In the genomic region with DNA sequence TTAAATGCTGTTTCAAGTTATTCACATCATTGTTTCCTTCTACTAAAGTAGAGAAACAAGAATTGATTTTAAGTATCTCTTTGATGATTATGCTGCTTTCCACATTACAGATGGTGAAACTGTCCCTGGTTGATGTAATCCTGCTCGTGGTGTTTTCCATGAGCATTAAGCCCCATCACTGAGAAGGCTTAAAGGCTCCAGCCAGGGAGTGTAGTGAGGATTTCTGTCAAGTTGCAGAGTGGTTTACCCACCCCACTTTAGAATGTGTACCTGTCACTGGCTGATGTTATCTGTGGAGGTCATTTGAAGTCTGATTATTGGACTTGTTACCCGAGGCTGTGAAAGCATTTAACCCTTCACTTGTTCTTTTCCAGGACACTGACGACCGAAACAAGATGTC, we compare ENCODE assay signal across 21 cellular contexts. TPM values are rescaled to one million over a fixed set of nuclear protein-coding genes. Genes with fewer than 3 reads are reported as not detected.
DNase-seq lines count a peak whose midpoint lies in the region; ATAC-seq and TF ChIP-seq lines count a peak whose summit lies in the region.
"Had no signal": no experiment of that assay in that cellular context is flagged by ENCODE, and none has a peak within 500 bp of the region (broad histone marks: within the 10 kb centered on the region; RNA-seq: fewer than 3 reads in every experiment).

No MANE protein-coding gene starts in this region.

- peaks cover 11% of the 10 kb centered on the region for H4K20me1 ChIP-seq in GM23338 (replicated peaks; ENCODE audit: insufficient read depth)

- H3K27ac ChIP-seq in GM23338 (ENCODE audit: low read depth), result 0 out of 2 replicates have a peak overlapping the region, but pooled peaks have one; percentile 12
- H3K27ac ChIP-seq: BLaER1 treated with 17β-estradiol and CSF1 and Interleukin-3, amounts not matched to agents 10 nM and 100 nM; left ventricle myocardium inferior had no signal

- H3K4me1 ChIP-seq in GM23338 (ENCODE audit: insufficient read depth), result no peaks in the 10 kb centered on the region; the same call in 1 of the 2 replicates
- H3K4me1 ChIP-seq: left ventricle myocardium inferior had no signal

- H3K4me3 ChIP-seq in GM23338, result no peak overlapping the region
- H3K4me3 ChIP-seq: BLaER1 treated with 17β-estradiol and CSF1 and Interleukin-3, amounts not matched to agents 10 nM and 100 nM; heart right ventricle; left ventricle myocardium inferior had no signal

- H3K79me2 ChIP-seq in GM23338 (replicated peaks; ENCODE audit: insufficient read depth), result no peaks in the 10 kb centered on the region

- peaks cover 6% of the 10 kb centered on the region for H3K4me1 Mint-ChIP-seq in activated T-cell treated with anti-CD3 and anti-CD28 coated beads, Interleukin-2, amount 50 U/mL, for 72 hours (ENCODE audit: low read depth)
- H3K4me1 Mint-ChIP-seq in GM23338 (no peaks in the 10 kb centered on the region), nephron progenitor cell (peaks cover 17% of the 10 kb centered on the region)
- H3K4me1 Mint-ChIP-seq: activated B cell treated with CpG ODN at 0.5 μM for 24 hours had no signal

- H3K36me3 ChIP-seq in GM23338 (ENCODE audit: insufficient read depth), result peaks cover 57% of the 10 kb centered on the region

- H2AFZ ChIP-seq in GM23338, result no peak overlapping the region

- TF ChIP-seq CTCF in GM23338 (conservative IDR thresholded peaks at IDR 0.05; ENCODE audit: low read depth in 2 of 2) (no peak), nephron progenitor cell (IDR thresholded peaks at IDR 0.05) (no peak)

- H3K27me3 Mint-ChIP-seq in activated T-cell treated with anti-CD3 and anti-CD28 coated beads, Interleukin-2, amount 50 U/mL, for 72 hours (ENCODE audit: low read depth), result no peaks in the 10 kb centered on the region
- peaks cover 6% of the 10 kb centered on the region for H3K27me3 Mint-ChIP-seq in GM23338 (ENCODE audit: insufficient read depth, low read depth, poor library complexity)
- no peaks in the 10 kb centered on the region for H3K27me3 Mint-ChIP-seq in nephron progenitor cell (ENCODE audit: low read depth, poor library complexity)
- H3K27me3 Mint-ChIP-seq: activated B cell treated with CpG ODN at 0.5 μM for 24 hours; natural killer cell treated with Interleukin-12 subunit alpha and Interleukin-12 subunit beta and Interleukin-15 and Interleukin-18, amount 100 ng/mL, for 72 hours had no signal

- H3K9me3 Mint-ChIP-seq in activated T-cell treated with anti-CD3 and anti-CD28 coated beads, Interleukin-2, amount 50 U/mL, for 72 hours, result no peaks in the 10 kb centered on the region
- no peaks in the 10 kb centered on the region; the same call in 2 of the 3 replicates for H3K9me3 Mint-ChIP-seq in GM23338
- no peaks in the 10 kb centered on the region for H3K9me3 Mint-ChIP-seq in nephron progenitor cell
- H3K9me3 Mint-ChIP-seq: activated B cell treated with CpG ODN at 0.5 μM for 24 hours; activated T-helper 1 cell treated with anti-CD3 and anti-CD28 coated beads, Interleukin-12 subunit alpha, Interleukin-12 subunit beta, Interleukin-2, Interleukin-4 antibody, amounts not matched to agents 30 ng/mL and 10 ng/mL and 1 ng/mL, durations not matched to agents 14 hours and 24 hours and 36 hours; natural killer cell treated with Interleukin-12 subunit alpha and Interleukin-12 subunit beta and Interleukin-15 and Interleukin-18, amount 100 ng/mL, for 72 hours had no signal

- DNase-seq in activated T-cell treated with anti-CD3 and anti-CD28 coated beads, Interleukin-2, amount 50 U/mL, for 72 hours, result no peak
- DNase-seq in activated T-cell treated with anti-CD3 and anti-CD28 coated beads, Interleukin-2, amount 50 U/mL, for 48 hours, result no peak
- no peak for DNase-seq in GM23338 (ENCODE audit: low spot score)
- peak; percentile 59 for DNase-seq in amniotic epithelial cell (ENCODE audit: low read depth)
- DNase-seq in nephron progenitor cell, result no peak
- DNase-seq in HuH-7.5 (ENCODE audit: low spot score), result no peak
- no peak for DNase-seq in NCI-H2029 treated with DMSO at 0.1 percent for 48 hours (lab: John Stamatoyannopoulos, UW)
- no peak for DNase-seq in GF-D8 (lab: John Stamatoyannopoulos, UW)
- DNase-seq: activated B cell treated with CpG ODN at 0.5 μM for 24 hours; activated CD8-positive, alpha-beta memory T cell treated with anti-CD3 and anti-CD28 coated beads for 24 hours; heart right ventricle; Kasumi-1; left ventricle myocardium inferior; NCI-H1694 treated with DMSO at 0.1 percent for 48 hours; NCI-H2227 treated with DMSO at 0.1 percent for 48 hours; NCI-H748 treated with DMSO at 0.1 percent for 48 hours; substantia nigra; T1000 had no signal

- ATAC-seq in activated T-cell treated with anti-CD3 and anti-CD28 coated beads, Interleukin-2, amount 50 U/mL, for 72 hours (replicated peaks in 1 of 2), result peak; percentile 15 to 41
- ATAC-seq in GM23338, result no peak
- ATAC-seq: heart right ventricle; natural killer cell treated with Interleukin-12 subunit alpha and Interleukin-12 subunit beta and Interleukin-15 and Interleukin-18, amount 100 ng/mL, for 72 hours had no signal

- no peak overlapping the region for H3K4me3 Mint-ChIP-seq in activated T-cell treated with anti-CD3 and anti-CD28 coated beads, Interleukin-2, amount 50 U/mL, for 72 hours
- H3K4me3 Mint-ChIP-seq in GM23338 (no peak overlapping the region), nephron progenitor cell (no peak overlapping the region)
- H3K4me3 Mint-ChIP-seq: activated B cell treated with CpG ODN at 0.5 μM for 24 hours; activated T-helper 1 cell treated with anti-CD3 and anti-CD28 coated beads, Interleukin-12 subunit alpha, Interleukin-12 subunit beta, Interleukin-2, Interleukin-4 antibody, amounts not matched to agents 30 ng/mL and 10 ng/mL and 1 ng/mL, durations not matched to agents 14 hours and 24 hours and 36 hours; natural killer cell treated with Interleukin-12 subunit alpha and Interleukin-12 subunit beta and Interleukin-15 and Interleukin-18, amount 100 ng/mL, for 72 hours had no signal

- peak overlapping the region; percentile 51 for H3K27ac Mint-ChIP-seq in activated T-cell treated with anti-CD3 and anti-CD28 coated beads, Interleukin-2, amount 50 U/mL, for 72 hours
- H3K27ac Mint-ChIP-seq in GM23338 (no peak overlapping the region), nephron progenitor cell (peak overlapping the region; percentile 68)
- H3K27ac Mint-ChIP-seq: activated B cell treated with CpG ODN at 0.5 μM for 24 hours; activated T-helper 1 cell treated with anti-CD3 and anti-CD28 coated beads, Interleukin-12 subunit alpha, Interleukin-12 subunit beta, Interleukin-2, Interleukin-4 antibody, amounts not matched to agents 30 ng/mL and 10 ng/mL and 1 ng/mL, durations not matched to agents 14 hours and 24 hours and 36 hours had no signal

- peaks cover 10 to 41% of the 10 kb centered on the region in 2 donors for H3K36me3 Mint-ChIP-seq in activated T-cell treated with anti-CD3 and anti-CD28 coated beads, Interleukin-2, amount 50 U/mL, for 72 hours (ENCODE audit: insufficient read depth in 2 of 2)
- H3K36me3 Mint-ChIP-seq in GM23338 (ENCODE audit: low read depth), result peaks cover 93% of the 10 kb centered on the region
- peaks cover 92% of the 10 kb centered on the region for H3K36me3 Mint-ChIP-seq in nephron progenitor cell (ENCODE audit: low read depth)

- no peaks in the 10 kb centered on the region for H3K9me2 ChIP-seq in GM23338 (ENCODE audit: insufficient read depth)

- H3K27me3 ChIP-seq in GM23338 (ENCODE audit: insufficient read depth), result no peaks in the 10 kb centered on the region
- H3K27me3 ChIP-seq: BLaER1 treated with 17β-estradiol and CSF1 and Interleukin-3, amounts not matched to agents 10 nM and 100 nM; heart right ventricle had no signal

- H3F3A ChIP-seq in GM23338 (replicated peaks; ENCODE audit: low read depth), result peaks cover 28% of the 10 kb centered on the region

- H3K4me2 ChIP-seq in GM23338, result no peak overlapping the region
- H3K4me2 ChIP-seq: BLaER1 treated with 17β-estradiol and CSF1 and Interleukin-3, amounts not matched to agents 10 nM and 100 nM had no signal

RNA-seq across cellular contexts. Expression of gene CERS2, which starts 12.9 kb away (rescaled TPM):
- 100 to 1,000 TPM; 184 to 185 TPM for total RNA-seq in activated T-cell treated with anti-CD3 and anti-CD28 coated beads, Interleukin-2, amount 50 U/mL, for 72 hours
- total RNA-seq in GM23338 (2014; rRNA removed; shearing (Covaris generic)), result 120 and 122 TPM in 2 replicates
- 75.1 and 83.3 TPM in 2 replicates for polyA plus RNA-seq in GM23338 (2016; fragmentation: Nextera tagmentation; extraction: Ambion mirVana)

RNA-seq across cellular contexts. Expression of gene ANXA9, which starts 20.3 kb away (rescaled TPM):
- under 1 TPM in 1 of 2 donors, not detected in 1; 0.21 TPM for total RNA-seq in activated T-cell treated with anti-CD3 and anti-CD28 coated beads, Interleukin-2, amount 50 U/mL, for 72 hours
- 1.7 and 2.2 TPM in 2 replicates for total RNA-seq in GM23338 (2014; rRNA removed; shearing (Covaris generic))
- polyA plus RNA-seq in GM23338 (2016; fragmentation: Nextera tagmentation; extraction: Ambion mirVana), result 1.0 and 1.4 TPM in 2 replicates
- total RNA-seq: activated B cell treated with CpG ODN at 0.5 μM for 24 hours; activated T-helper 1 cell treated with anti-CD3 and anti-CD28 coated beads, Interleukin-12 subunit alpha, Interleukin-12 subunit beta, Interleukin-2, Interleukin-4 antibody, amounts not matched to agents 30 ng/mL and 10 ng/mL and 1 ng/mL, durations not matched to agents 14 hours and 24 hours and 36 hours; natural killer cell treated with Interleukin-12 subunit alpha and Interleukin-12 subunit beta and Interleukin-15 and Interleukin-18, amount 100 ng/mL, for 72 hours had no signal

RNA-seq across cellular contexts. Expression of gene SETDB1, which starts 35.6 kb away (rescaled TPM):
- 10 to 100 TPM; 60.4 to 70.1 TPM for total RNA-seq in activated T-cell treated with anti-CD3 and anti-CD28 coated beads, Interleukin-2, amount 50 U/mL, for 72 hours
- 33.0 and 47.4 TPM in 2 replicates for total RNA-seq in GM23338 (2014; rRNA removed; shearing (Covaris generic))
- 15.1 and 16.9 TPM in 2 replicates for polyA plus RNA-seq in GM23338 (2016; fragmentation: Nextera tagmentation; extraction: Ambion mirVana)

RNA-seq across cellular contexts. Expression of gene MINDY1, which starts 44.9 kb away (rescaled TPM):
- 10 to 100 TPM; 10.9 to 11.9 TPM for total RNA-seq in activated T-cell treated with anti-CD3 and anti-CD28 coated beads, Interleukin-2, amount 50 U/mL, for 72 hours
- total RNA-seq in GM23338 (2014; rRNA removed; shearing (Covaris generic)), result 9.7 and 10.3 TPM in 2 replicates
- 4.2 and 4.5 TPM in 2 replicates for polyA plus RNA-seq in GM23338 (2016; fragmentation: Nextera tagmentation; extraction: Ambion mirVana)

RNA-seq across cellular contexts. Expression of gene PRUNE1, which starts 46.5 kb away (rescaled TPM):
- 10 to 100 TPM; 18.1 to 20.1 TPM for total RNA-seq in activated T-cell treated with anti-CD3 and anti-CD28 coated beads, Interleukin-2, amount 50 U/mL, for 72 hours
- total RNA-seq in GM23338 (2014; rRNA removed; shearing (Covaris generic)), result 23.7 and 33.2 TPM in 2 replicates
- polyA plus RNA-seq in GM23338 (2016; fragmentation: Nextera tagmentation; extraction: Ambion mirVana), result 14.7 and 16.7 TPM in 2 replicates
